ENCODE assay signal across 10 cellular contexts in genomic region chr4:9409793-9410192, GRCh38. TPM values are rescaled to one million over a fixed set of nuclear protein-coding genes. Genes with fewer than 3 reads are reported as not detected.
"Had no signal": no experiment of that assay in that cellular context is flagged by ENCODE, and none has a peak within 500 bp of the region (broad histone marks: within the 10 kb centered on the region; RNA-seq: fewer than 3 reads in every experiment).

No MANE protein-coding gene starts in this region.

- H3K9me3 ChIP-seq: HAP-1 had no signal

- H3K36me3 ChIP-seq: HAP-1 had no signal

- FAIRE-seq: HTR-8/SVneo had no signal

- H3K27ac Mint-ChIP-seq: HFFc6 had no signal

- H3K4me3 ChIP-seq: GM23248, HAP-1 had no signal

- H3K9ac ChIP-seq: GM23248 had no signal

- H3K27ac ChIP-seq: GM23248 had no signal

- DNase-seq: GM23248, GOT3, H7, HFFc6, IMR-90 had no signal

- H3K4me3 Mint-ChIP-seq: HFFc6 had no signal

- ATAC-seq: HCT116 had no signal

- H3K4me1 ChIP-seq: HAP-1 had no signal

RNA-seq across cellular contexts. Expression of gene DEFB131A, which starts 34.4 kb away (rescaled TPM):
- total RNA-seq: GM23248, H4, H7, HFFc6, HT-29, IMR-90 had no signal
- polyA plus RNA-seq: GM23248, IMR-90 had no signal

RNA-seq across cellular contexts. Expression of gene USP17L30, which starts 46.9 kb away (rescaled TPM):
- total RNA-seq: GM23248, H4, H7, HFFc6, HT-29, IMR-90 had no signal
- polyA plus RNA-seq: GM23248, IMR-90 had no signal

RNA-seq across cellular contexts. Expression of gene USP17L29, which starts 56.4 kb away (rescaled TPM):
- total RNA-seq: GM23248, H4, H7, HFFc6, HT-29, IMR-90 had no signal
- polyA plus RNA-seq: GM23248, IMR-90 had no signal
